ENCODE assay signal across 10 cellular contexts in genomic region chr16:79589495-79590134, GRCh38. TPM values are rescaled to one million over a fixed set of nuclear protein-coding genes. Genes with fewer than 3 reads are reported as not detected.
DNase-seq lines count a peak whose midpoint lies in the region; ATAC-seq and TF ChIP-seq lines count a peak whose summit lies in the region.
"Had no signal": no experiment of that assay in that cellular context is flagged by ENCODE, and none has a peak within 500 bp of the region (broad histone marks: within the 10 kb centered on the region; RNA-seq: fewer than 3 reads in every experiment).

No MANE protein-coding gene starts in this region.

- H3K4me2 ChIP-seq in fibroblast of lung (ENCODE audit: extremely low read depth, insufficient read depth, low read length), result peak overlapping the region; percentile 25

- no peak overlapping the region for H2AFZ ChIP-seq in fibroblast of lung (ENCODE audit: low read length)

- H3K9ac ChIP-seq in fibroblast of lung (ENCODE audit: insufficient read depth, low read length), result no peak overlapping the region
- no peak overlapping the region for H3K9ac ChIP-seq in muscle layer of colon (ENCODE audit: low read length)

- intact Hi-C loops in activated CD4-positive, alpha-beta T cell treated with anti-CD3 and anti-CD28 coated beads, Interleukin-2, amount 10 ng/mL, durations not matched to agents 24 days and 14 days (cut with micrococcal nuclease), result no loop called here

- H4K20me1 ChIP-seq in fibroblast of lung (ENCODE audit: control insufficient read depth, extremely low read depth, insufficient read depth, low read length), result no peaks in the 10 kb centered on the region

- no peak for DNase-seq in activated CD4-positive, alpha-beta T cell treated with anti-CD3 and anti-CD28 coated beads, Interleukin-2, amount 10 ng/mL, durations not matched to agents 24 days and 14 days
- DNase-seq in activated CD4-positive, alpha-beta T cell treated with anti-CD3 and anti-CD28 coated beads, Interleukin-2, amount 50 U/mL, for 48 hours, result no peak
- DNase-seq in fibroblast of lung (ENCODE audit: low read depth in 2 of 2), result no peak
- DNase-seq in SKM-1 (lab: John Stamatoyannopoulos, UW; ENCODE audit: unreplicated experiment), result no peak
- no peak for DNase-seq in D341Med (ENCODE audit: low spot score)

- H3K4me1 ChIP-seq in fibroblast of lung (ENCODE audit: control insufficient read depth, extremely low read depth, insufficient read depth, low read length) (no peaks in the 10 kb centered on the region), muscle layer of colon (ENCODE audit: insufficient read depth, low read length) (no peaks in the 10 kb centered on the region), thymus (ENCODE audit: control insufficient read depth, insufficient read depth, low read length) (peaks cover 2% of the 10 kb centered on the region)

- peaks cover 10% of the 10 kb centered on the region for H3K4me1 Mint-ChIP-seq in activated CD4-positive, alpha-beta T cell treated with anti-CD3 and anti-CD28 coated beads, Interleukin-2, amount 10 ng/mL, durations not matched to agents 24 days and 14 days

- H3K27ac Mint-ChIP-seq in activated CD4-positive, alpha-beta T cell treated with anti-CD3 and anti-CD28 coated beads, Interleukin-2, amount 10 ng/mL, durations not matched to agents 24 days and 14 days, result no peak overlapping the region
- H3K27ac Mint-ChIP-seq: T-helper 1 cell treated with Interleukin-12 subunit alpha and Interleukin-12 subunit beta and Interleukin-4 antibody, amounts not matched to agents 30 μg/mL and 1 μg/mL, for 36 hours had no signal

- peak overlapping the region; percentile 61 for H3K4me3 Mint-ChIP-seq in activated CD4-positive, alpha-beta T cell treated with anti-CD3 and anti-CD28 coated beads, Interleukin-2, amount 10 ng/mL, durations not matched to agents 24 days and 14 days
- H3K4me3 Mint-ChIP-seq: T-helper 1 cell treated with Interleukin-12 subunit alpha and Interleukin-12 subunit beta and Interleukin-4 antibody, amounts not matched to agents 30 μg/mL and 1 μg/mL, for 36 hours had no signal

- no peak for TF ChIP-seq CTCF in fibroblast of lung (conservative IDR thresholded peaks at IDR 0.05 in 1 of 2, IDR thresholded peaks at IDR 0.05 in 1 of 2; ENCODE audit: low read depth in 1 of 2, low read length in 2 of 2)

- no peaks in the 10 kb centered on the region for H3K9me3 Mint-ChIP-seq in activated CD4-positive, alpha-beta T cell treated with anti-CD3 and anti-CD28 coated beads, Interleukin-2, amount 10 ng/mL, durations not matched to agents 24 days and 14 days
- H3K9me3 Mint-ChIP-seq: T-helper 1 cell treated with Interleukin-12 subunit alpha and Interleukin-12 subunit beta and Interleukin-4 antibody, amounts not matched to agents 30 μg/mL and 1 μg/mL, for 36 hours had no signal

- H3K36me3 Mint-ChIP-seq in activated CD4-positive, alpha-beta T cell treated with anti-CD3 and anti-CD28 coated beads, Interleukin-2, amount 10 ng/mL, durations not matched to agents 24 days and 14 days (ENCODE audit: low read depth), result peaks cover 19% of the 10 kb centered on the region

- 16% methylated on average over 48 of the region's 48 CpGs for WGBS in thymus

- H3K4me3 ChIP-seq in fibroblast of lung (replicated peaks in 1 of 4; ENCODE audit: control extremely low read depth in 1 of 4, insufficient read depth in 1 of 4, low read depth in 3 of 4, low read length in 4 of 4) (peak overlapping the region in 3 of 4 experiments; percentile 18 to 43 (median 42)), muscle layer of colon (ENCODE audit: low read depth in 1 of 2, low read length in 2 of 2) (peak overlapping the region; percentile 31 to 35), thymus (ENCODE audit: low read length) (peak overlapping the region; percentile 45)

- H3K79me2 ChIP-seq in fibroblast of lung (ENCODE audit: control insufficient read depth, insufficient read depth, low read length), result no peaks in the 10 kb centered on the region

- H3K27me3 ChIP-seq in fibroblast of lung (ENCODE audit: control insufficient read depth, insufficient read depth, low read length) (no peaks in the 10 kb centered on the region), muscle layer of colon (ENCODE audit: control insufficient read depth in 1 of 2, insufficient read depth in 2 of 2, low read length in 2 of 2) (peaks cover 0 to 6% of the 10 kb centered on the region in 2 donors), thymus (ENCODE audit: control insufficient read depth, insufficient read depth) (peaks cover 14% of the 10 kb centered on the region)

- no peak for ATAC-seq in HG03108 (IDR thresholded peaks at IDR 0.05; ENCODE audit: unreplicated experiment)

- peaks cover 41% of the 10 kb centered on the region for H3K27me3 Mint-ChIP-seq in activated CD4-positive, alpha-beta T cell treated with anti-CD3 and anti-CD28 coated beads, Interleukin-2, amount 10 ng/mL, durations not matched to agents 24 days and 14 days

- H3K9me3 ChIP-seq in fibroblast of lung (ENCODE audit: control insufficient read depth, insufficient read depth, low read depth, low read length) (no peaks in the 10 kb centered on the region), muscle layer of colon (ENCODE audit: low read length) (no peaks in the 10 kb centered on the region), thymus (ENCODE audit: control insufficient read depth) (no peaks in the 10 kb centered on the region)

- no peaks in the 10 kb centered on the region for H3K36me3 ChIP-seq in fibroblast of lung (ENCODE audit: control insufficient read depth, insufficient read depth, low read length)
- H3K36me3 ChIP-seq in muscle layer of colon (ENCODE audit: insufficient read depth, low read length), result no peaks in the 10 kb centered on the region
- no peaks in the 10 kb centered on the region for H3K36me3 ChIP-seq in thymus (ENCODE audit: control insufficient read depth, insufficient read depth)

- H3K27ac ChIP-seq in fibroblast of lung (ENCODE audit: insufficient read depth, low read length) (no peak overlapping the region), muscle layer of colon (ENCODE audit: low read depth, low read length) (peak overlapping the region; percentile 7), thymus (ENCODE audit: low read depth) (peak overlapping the region; percentile 42)

RNA-seq across cellular contexts. Expression of gene MAF, which starts 10.9 kb away (rescaled TPM):
- total RNA-seq in activated CD4-positive, alpha-beta T cell treated with anti-CD3 and anti-CD28 coated beads, Interleukin-2, amount 10 ng/mL, durations not matched to agents 24 days and 14 days, result 61.5 and 62.8 TPM in 2 replicates
- total RNA-seq in fibroblast of lung, result 26.7 and 27.7 TPM in 2 replicates
- polyA plus RNA-seq in fibroblast of lung, result 6.6 and 14.0 TPM in 2 replicates
- 9.8 and 20.8 TPM in 2 replicates for polyA plus RNA-seq in fibroblast of lung (2012)
- 2.0 and 7.1 TPM in 2 replicates for polyA minus RNA-seq in fibroblast of lung (ENCODE audit: low replicate concordance)
- 42.2 TPM for polyA plus RNA-seq in thymus
- total RNA-seq: A172 had no signal
